Comparison of ENCODE assay signal across 14 cellular contexts in genomic region chr12:109744991-109745942, GRCh38. TPM values are rescaled to one million over a fixed set of nuclear protein-coding genes. Genes with fewer than 3 reads are reported as not detected.
A peak's percentile ranks its signal among the peaks of the same experiment; 100 is the strongest.
DNase-seq lines count a peak whose midpoint lies in the region; ATAC-seq and TF ChIP-seq lines count a peak whose summit lies in the region.
"Had no signal": no experiment of that assay in that cellular context is flagged by ENCODE, and none has a peak within 500 bp of the region (broad histone marks: within the 10 kb centered on the region; RNA-seq: fewer than 3 reads in every experiment).

No MANE protein-coding gene starts in this region.

- H3K4me3 ChIP-seq in BE2C (ENCODE audit: low read depth, low read length): no peak overlapping the region
- H3K4me3 ChIP-seq in SK-N-MC: no peak overlapping the region
- H3K4me3 ChIP-seq in vagina: no peak overlapping the region

- H3K27ac ChIP-seq in SK-N-MC (no peak overlapping the region), vagina (no peak overlapping the region)
- H3K27ac ChIP-seq: brain microvascular endothelial cell had no signal

- TF ChIP-seq CTCF in BE2C (IDR thresholded peaks at IDR 0.05; ENCODE audit: low read depth, low read length) (no peak), vagina (IDR thresholded peaks at IDR 0.05) (no peak)

- TF ChIP-seq POLR2A in vagina (IDR thresholded peaks at IDR 0.05): no peak

- no peak overlapping the region for H3K9ac ChIP-seq in SK-N-MC (ENCODE audit: insufficient read length)

- H3K4me1 ChIP-seq in BE2C: peaks cover 77% of the 10 kb centered on the region
- no peaks in the 10 kb centered on the region for H3K4me1 ChIP-seq in vagina

- intact Hi-C loops in left colon (cut with DNase I, micrococcal nuclease): no loop called here
- intact Hi-C loops in vagina (cut with DNase I): no loop called here

- peaks cover 96% of the 10 kb centered on the region for H3K36me3 ChIP-seq in BE2C
- no peaks in the 10 kb centered on the region for H3K36me3 ChIP-seq in SK-N-MC (ENCODE audit: insufficient read depth, low read length)
- no peaks in the 10 kb centered on the region for H3K36me3 ChIP-seq in vagina
- H3K36me3 ChIP-seq: brain microvascular endothelial cell had no signal

- DNase-seq in BE2C (peak; percentile 3), EH (ENCODE audit: low read depth) (peak; percentile 25), SK-N-MC (ENCODE audit: low read depth, low spot score) (peak; percentile 14), left colon (peak; percentile 23 to 30), NCI-H2171 treated with DMSO at 0.1 percent for 48 hours (lab: John Stamatoyannopoulos, UW) (no peak), vagina (ENCODE audit: extremely low spot score in 2 of 2) (no peak), cortex of kidney (lab: John Stamatoyannopoulos, UW) (no peak)
- DNase-seq: activated T-cell treated with anti-CD3 and anti-CD28 coated beads, Interleukin-2, amount 50 U/mL, for 24 hours; brain microvascular endothelial cell; COR-L47; NCI-H1048; NCI-H510A treated with DMSO at 0.1 percent for 48 hours; SHP77 had no signal

- H3K9me3 ChIP-seq in BE2C: no peaks in the 10 kb centered on the region
- no peaks in the 10 kb centered on the region for H3K9me3 ChIP-seq in SK-N-MC (ENCODE audit: low read depth, low read length)
- H3K9me3 ChIP-seq in vagina: no peaks in the 10 kb centered on the region

- ATAC-seq in left colon: peak; percentile 73
- ATAC-seq: WTC11 had no signal

- no peaks in the 10 kb centered on the region for H3K27me3 ChIP-seq in BE2C
- no peaks in the 10 kb centered on the region for H3K27me3 ChIP-seq in vagina

RNA-seq across cellular contexts. Expression of gene FAM222A, which starts 31.6 kb away (rescaled TPM):
- polyA plus RNA-seq in BE2C (2012; ENCODE audit: insufficient read depth, insufficient read length, low read depth): 227 TPM
- total RNA-seq in left colon (1 to 10 TPM; 3.0 to 4.7 TPM), vagina (1.5 TPM)

Comparison
In these comparisons a context has a peak if more than half of its experiments do, and no peak if none do; other contexts are left out.
1. DNase-seq: peak in BE2C (single experiment), EH (single experiment), SK-N-MC (single experiment) and left colon (2 of 2); none in NCI-H2171 treated with DMSO at 0.1 percent for 48 hours (single experiment), vagina (0 of 2) and cortex of kidney (single experiment).